In the genomic region with DNA sequence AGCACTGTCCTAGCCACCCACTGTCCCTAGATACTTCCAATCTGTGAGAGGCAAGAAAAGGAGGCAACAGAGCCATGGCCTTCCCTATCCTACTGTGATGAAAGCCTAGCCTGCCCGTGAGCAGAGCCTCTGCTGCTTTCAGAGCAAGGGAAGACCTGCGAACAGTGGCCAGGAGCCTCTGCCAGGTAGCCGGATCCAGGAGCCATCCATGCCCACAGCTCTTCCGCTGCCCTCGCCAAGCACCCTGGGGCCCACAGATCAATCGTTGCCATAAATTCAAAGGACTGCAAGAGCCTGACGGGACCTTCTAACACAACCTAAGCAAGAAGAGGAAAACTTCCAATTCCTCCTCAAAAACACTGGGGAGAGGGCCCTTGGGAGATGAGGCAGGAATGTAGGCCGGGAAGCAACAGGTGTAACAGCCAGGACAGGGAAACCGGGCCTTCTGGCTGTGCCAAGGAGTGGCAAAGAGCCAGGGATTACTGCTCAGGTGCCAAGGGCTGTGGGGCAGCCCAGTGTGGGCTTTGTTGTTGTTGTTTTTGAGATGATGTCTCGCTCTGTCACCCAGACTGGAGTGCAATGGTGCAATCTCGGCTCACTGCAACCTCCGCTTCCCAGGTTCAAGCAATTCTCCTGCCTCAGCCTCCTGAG, we compare ENCODE assay signal across 20 cellular contexts. TPM values are rescaled to one million over a fixed set of nuclear protein-coding genes. Genes with fewer than 3 reads are reported as not detected.
DNase-seq lines count a peak whose midpoint lies in the region; ATAC-seq and TF ChIP-seq lines count a peak whose summit lies in the region.
"Had no signal": no experiment of that assay in that cellular context is flagged by ENCODE, and none has a peak within 500 bp of the region (broad histone marks: within the 10 kb centered on the region; RNA-seq: fewer than 3 reads in every experiment).

No MANE protein-coding gene starts in this region.

- TF ChIP-seq CTCF in C4-2B (conservative IDR thresholded peaks at IDR 0.05) (no peak), PC-3 (conservative IDR thresholded peaks at IDR 0.05; ENCODE audit: low read depth, low read length) (no peak), chondrocyte (IDR thresholded peaks at IDR 0.05) (no peak)

- CTCF ChIA-PET in PC-3 (lab: Charles Lee) = no interaction called here
- CTCF ChIA-PET in activated CD8-positive, alpha-beta memory T cell treated with anti-CD3 and anti-CD28 coated beads, Interleukin-2, amount 10 ng/mL, durations not matched to agents 7 days and 5 days (lab: Charles Lee) = interaction anchor here (0.6 to 1.2 kb wide), 2 partner anchors 15 to 26 kb away, joined by 3 read pairs; partner anchors contain the start of gene TMEM184B

- WGBS in neuronal stem cell (ENCODE audit: extremely low coverage in 2 of 2, insufficient read length in 2 of 2, insufficient replicate concordance in 1 of 2), 2 donors = no CpG with 5 or more reads among the region's 12 CpGs

- peaks cover 81% of the 10 kb centered on the region for H3K36me3 Mint-ChIP-seq in effector memory CD8-positive, alpha-beta T cell (ENCODE audit: insufficient read depth)
- peaks cover 32% of the 10 kb centered on the region for H3K36me3 Mint-ChIP-seq in chondrocyte (ENCODE audit: low read depth)
- peaks cover 18% of the 10 kb centered on the region for H3K36me3 Mint-ChIP-seq in activated CD8-positive, alpha-beta memory T cell treated with anti-CD3 and anti-CD28 coated beads, Interleukin-2, amount 10 ng/mL, durations not matched to agents 7 days and 5 days

- TSS peak; percentile 95 for BruUV-seq in PC-3 (replicated peaks; lab: Mats Ljungman, UMichigan)

- no peak overlapping the region for H3K4ac ChIP-seq in neuronal stem cell (ENCODE audit: low read length)

- no peak overlapping the region for H3K18ac ChIP-seq in neuronal stem cell (ENCODE audit: low read length)

- H4K20me1 ChIP-seq in PC-3 (ENCODE audit: low read length) = peaks cover 7% of the 10 kb centered on the region; the same call in 1 of the 2 replicates

- peak; percentile 31 for ATAC-seq in PC-3
- ATAC-seq in effector memory CD8-positive, alpha-beta T cell (replicated peaks) = no peak
- no peak for ATAC-seq in activated CD8-positive, alpha-beta memory T cell treated with anti-CD3 and anti-CD28 coated beads, Interleukin-2, amount 10 ng/mL, durations not matched to agents 7 days and 5 days
- ATAC-seq: sciatic nerve had no signal

- H3K4me3 Mint-ChIP-seq in effector memory CD8-positive, alpha-beta T cell = no peak overlapping the region
- no peak overlapping the region for H3K4me3 Mint-ChIP-seq in chondrocyte (ENCODE audit: unreplicated experiment)
- H3K4me3 Mint-ChIP-seq in activated CD8-positive, alpha-beta memory T cell treated with anti-CD3 and anti-CD28 coated beads, Interleukin-2, amount 10 ng/mL, durations not matched to agents 7 days and 5 days = no peak overlapping the region
- H3K4me3 Mint-ChIP-seq: activated CD4-positive, alpha-beta T cell treated with anti-CD3 and anti-CD28 coated beads, Interleukin-2, amount 10 ng/mL, durations not matched to agents 24 days and 14 days; CD14-positive monocyte; stimulated activated naive CD8-positive, alpha-beta T cell treated with anti-CD3 and anti-CD28 coated beads, Interleukin-15, amount 100 ng/mL, for 72 hours had no signal

- POLR2A ChIA-PET in PC-3 (lab: Charles Lee; ENCODE audit: unreplicated experiment) = interaction anchor here (1.1 kb wide), 1 partner anchor 81 kb away, joined by 4 read pairs; no protein-coding TSS in a partner anchor

- no peak overlapping the region for H2BK12ac ChIP-seq in neuronal stem cell (ENCODE audit: low read length)

- intact Hi-C loops in PC-3 (cut with micrococcal nuclease) = loop anchor here (2.0 kb wide), 1 partner anchor 20 kb away; no protein-coding TSS in a partner anchor

- H2AK5ac ChIP-seq in neuronal stem cell (ENCODE audit: low read depth, low read length) = no peak overlapping the region

- no peak overlapping the region for H3K14ac ChIP-seq in neuronal stem cell (ENCODE audit: low read length)

- H3K9me3 ChIP-seq in PC-3 (ENCODE audit: low read length) (no peaks in the 10 kb centered on the region), neuronal stem cell (replicated peaks in 1 of 2; ENCODE audit: control insufficient read depth in 2 of 2, insufficient read depth in 1 of 2, low read depth in 1 of 2, low read length in 2 of 2) (no peaks in the 10 kb centered on the region)
- H3K9me3 ChIP-seq: A549, ovary had no signal

- H3K4me2 ChIP-seq in PC-3 (ENCODE audit: low read length) (peak overlapping the region; percentile 64), neuronal stem cell (ENCODE audit: insufficient read depth, low read length, poor library complexity, severe bottlenecking) (no peak overlapping the region)
- H3K4me2 ChIP-seq: A549 had no signal

- no peaks in the 10 kb centered on the region for H3K9me2 ChIP-seq in PC-3 (replicated peaks; ENCODE audit: low read length)

- H3K79me1 ChIP-seq in neuronal stem cell (ENCODE audit: low read depth, low read length) = peaks cover 31% of the 10 kb centered on the region

- no peak overlapping the region for H3K23ac ChIP-seq in neuronal stem cell (ENCODE audit: low read depth, low read length, poor library complexity)

- H3K4me1 Mint-ChIP-seq in effector memory CD8-positive, alpha-beta T cell (ENCODE audit: low read depth in 2 of 2) = peaks cover 5 to 6% of the 10 kb centered on the region in 2 donors
- H3K4me1 Mint-ChIP-seq in chondrocyte (ENCODE audit: low read depth) = peaks cover 5% of the 10 kb centered on the region
- no peaks in the 10 kb centered on the region for H3K4me1 Mint-ChIP-seq in activated CD8-positive, alpha-beta memory T cell treated with anti-CD3 and anti-CD28 coated beads, Interleukin-2, amount 10 ng/mL, durations not matched to agents 7 days and 5 days
- H3K4me1 Mint-ChIP-seq: activated CD4-positive, alpha-beta T cell treated with anti-CD3 and anti-CD28 coated beads, Interleukin-2, amount 10 ng/mL, durations not matched to agents 24 days and 14 days had no signal

- peak overlapping the region; percentile 35 to 55 for H3K27ac Mint-ChIP-seq in effector memory CD8-positive, alpha-beta T cell
- no peak overlapping the region for H3K27ac Mint-ChIP-seq in chondrocyte (ENCODE audit: unreplicated experiment)
- no peak overlapping the region for H3K27ac Mint-ChIP-seq in activated CD8-positive, alpha-beta memory T cell treated with anti-CD3 and anti-CD28 coated beads, Interleukin-2, amount 10 ng/mL, durations not matched to agents 7 days and 5 days

- H3K36me3 ChIP-seq in PC-3 (ENCODE audit: low read depth, low read length) (peaks cover 68% of the 10 kb centered on the region), neuronal stem cell (replicated peaks in 1 of 2; ENCODE audit: control insufficient read depth in 2 of 2, insufficient read depth in 2 of 2, low read length in 2 of 2) (peaks cover 84 to 100% of the 10 kb centered on the region in 2 donors)
- H3K36me3 ChIP-seq: ovary had no signal

- H3K9ac ChIP-seq in PC-3 (ENCODE audit: low read length) (peak overlapping the region; percentile 84), neuronal stem cell (ENCODE audit: low read depth, low read length, poor library complexity) (peak overlapping the region; percentile 30)

- no peak overlapping the region for H2BK120ac ChIP-seq in neuronal stem cell (ENCODE audit: low read depth, low read length)

- H3F3A ChIP-seq in PC-3 (ENCODE audit: low read length, unreplicated experiment) = peaks cover 3% of the 10 kb centered on the region

- H2AFZ ChIP-seq in PC-3 (ENCODE audit: low read length) (no peak overlapping the region), neuronal stem cell (ENCODE audit: low read length) (no peak overlapping the region)

- H3K27me3 ChIP-seq in PC-3 (ENCODE audit: low read length) (no peaks in the 10 kb centered on the region), neuronal stem cell (ENCODE audit: control insufficient read depth in 3 of 3, insufficient read depth in 3 of 3, low read depth in 1 of 3, low read length in 3 of 3) (no peaks in the 10 kb centered on the region)
- H3K27me3 ChIP-seq: ovary had no signal

- H3K79me2 ChIP-seq in PC-3 (ENCODE audit: low read length) = peaks cover 33% of the 10 kb centered on the region

- H3K9me3 Mint-ChIP-seq in effector memory CD8-positive, alpha-beta T cell = no peaks in the 10 kb centered on the region
- H3K9me3 Mint-ChIP-seq in chondrocyte (ENCODE audit: low read depth) = no peaks in the 10 kb centered on the region
- H3K9me3 Mint-ChIP-seq in activated CD8-positive, alpha-beta memory T cell treated with anti-CD3 and anti-CD28 coated beads, Interleukin-2, amount 10 ng/mL, durations not matched to agents 7 days and 5 days (ENCODE audit: low read depth) = no peaks in the 10 kb centered on the region
- H3K9me3 Mint-ChIP-seq: activated CD4-positive, alpha-beta T cell treated with anti-CD3 and anti-CD28 coated beads, Interleukin-2, amount 10 ng/mL, durations not matched to agents 24 days and 14 days; CD14-positive monocyte; IgD-negative memory B cell; stimulated activated naive CD8-positive, alpha-beta T cell treated with anti-CD3 and anti-CD28 coated beads, Interleukin-15, amount 100 ng/mL, for 72 hours had no signal

- H4K91ac ChIP-seq in neuronal stem cell (ENCODE audit: low read depth, low read length, poor library complexity) = no peak overlapping the region

- H3K27ac ChIP-seq in C4-2B (peak overlapping the region; percentile 0; the same call in 1 of the 2 replicates), PC-3 (ENCODE audit: low read length) (peak overlapping the region; percentile 99), neuronal stem cell (replicated peaks; ENCODE audit: low read length) (no peak overlapping the region)
- H3K27ac ChIP-seq: A549, ovary had no signal

- no peaks in the 10 kb centered on the region for H3K27me3 Mint-ChIP-seq in effector memory CD8-positive, alpha-beta T cell
- H3K27me3 Mint-ChIP-seq in chondrocyte (ENCODE audit: low read depth) = no peaks in the 10 kb centered on the region
- no peaks in the 10 kb centered on the region for H3K27me3 Mint-ChIP-seq in activated CD8-positive, alpha-beta memory T cell treated with anti-CD3 and anti-CD28 coated beads, Interleukin-2, amount 10 ng/mL, durations not matched to agents 7 days and 5 days
- H3K27me3 Mint-ChIP-seq: activated CD4-positive, alpha-beta T cell treated with anti-CD3 and anti-CD28 coated beads, Interleukin-2, amount 10 ng/mL, durations not matched to agents 24 days and 14 days; IgD-negative memory B cell; stimulated activated naive CD8-positive, alpha-beta T cell treated with anti-CD3 and anti-CD28 coated beads, Interleukin-15, amount 100 ng/mL, for 72 hours had no signal

- H2BK5ac ChIP-seq in neuronal stem cell (ENCODE audit: low read length) = no peak overlapping the region

- no peak overlapping the region for H2BK15ac ChIP-seq in neuronal stem cell (ENCODE audit: low read length)

- H3K4me1 ChIP-seq in PC-3 (ENCODE audit: insufficient read depth, low read length) (peaks cover 35% of the 10 kb centered on the region), neuronal stem cell (ENCODE audit: control insufficient read depth in 2 of 2, insufficient read depth in 1 of 2, low read depth in 1 of 2, low read length in 2 of 2) (peaks cover 0 to 2% of the 10 kb centered on the region in 2 donors)

- no peak overlapping the region for H4K8ac ChIP-seq in neuronal stem cell (ENCODE audit: low read depth, low read length)

- peak overlapping the region; percentile 15; the same call in 1 of the 2 replicates for H3K4me3 ChIP-seq in PC-3 (ENCODE audit: low read length)
- no peak overlapping the region for H3K4me3 ChIP-seq in neuronal stem cell (ENCODE audit: low read length in 2 of 2)
- H3K4me3 ChIP-seq: A549, ovary had no signal

- peak; percentile 82 for DNase-seq in PC-3
- no peak for DNase-seq in effector memory CD8-positive, alpha-beta T cell
- DNase-seq in neuronal stem cell (ENCODE audit: low spot score) = no peak
- DNase-seq in NCI-H510A treated with DMSO at 0.1 percent for 48 hours (lab: John Stamatoyannopoulos, UW) = no peak
- DNase-seq in chondrocyte (ENCODE audit: low spot score) = no peak
- no peak for DNase-seq in midbrain (lab: John Stamatoyannopoulos, UW)
- DNase-seq in activated CD8-positive, alpha-beta memory T cell treated with anti-CD3 and anti-CD28 coated beads, Interleukin-2, amount 10 ng/mL, durations not matched to agents 7 days and 5 days = no peak
- DNase-seq: DMS153; head of caudate nucleus; NCI-H187; NCI-H446; NK-92 treated with Interleukin-12 subunit alpha and Interleukin-12 subunit beta, amount 100 ng/mL, for 24 hours; ovary had no signal

RNA-seq across cellular contexts. Expression of gene CSNK1E, which starts 18.1 kb away (rescaled TPM):
- 147 and 179 TPM in 2 replicates for total RNA-seq in PC-3 (2014; rRNA removed)
- polyA plus RNA-seq in neuronal stem cell (2013, experiment 1 of 2) = 224 TPM
- 229 TPM for polyA plus RNA-seq in neuronal stem cell (2013, experiment 2 of 2)
- 126 to 132 TPM (median 129 TPM) in 3 replicates for total RNA-seq in chondrocyte
- 100 to 1,000 TPM; 110 to 122 TPM for total RNA-seq in activated CD8-positive, alpha-beta memory T cell treated with anti-CD3 and anti-CD28 coated beads, Interleukin-2, amount 10 ng/mL, durations not matched to agents 7 days and 5 days

RNA-seq across cellular contexts. Expression of gene TMEM184B, which starts 26.3 kb away (rescaled TPM):
- total RNA-seq in PC-3 (2014; rRNA removed) (37.5 and 43.8 TPM in 2 replicates), chondrocyte (117 to 121 TPM (median 121 TPM) in 3 replicates)
- polyA plus RNA-seq in neuronal stem cell (2013, experiment 1 of 2) = 50.9 TPM
- 51.3 TPM for polyA plus RNA-seq in neuronal stem cell (2013, experiment 2 of 2)
- 10 to 100 TPM; 29.8 to 35.5 TPM for total RNA-seq in activated CD8-positive, alpha-beta memory T cell treated with anti-CD3 and anti-CD28 coated beads, Interleukin-2, amount 10 ng/mL, durations not matched to agents 7 days and 5 days

Comparison
In these comparisons a context has a peak if more than half of its experiments do, and no peak if none do; other contexts are left out.
1. H3K27ac Mint-ChIP-seq: peak in effector memory CD8-positive, alpha-beta T cell (2 of 2); none in chondrocyte (single experiment) and activated CD8-positive, alpha-beta memory T cell treated with anti-CD3 and anti-CD28 coated beads, Interleukin-2, amount 10 ng/mL, durations not matched to agents 7 days and 5 days (single experiment).